18 cellular contexts compared by ENCODE assay signal in the genomic region with DNA sequence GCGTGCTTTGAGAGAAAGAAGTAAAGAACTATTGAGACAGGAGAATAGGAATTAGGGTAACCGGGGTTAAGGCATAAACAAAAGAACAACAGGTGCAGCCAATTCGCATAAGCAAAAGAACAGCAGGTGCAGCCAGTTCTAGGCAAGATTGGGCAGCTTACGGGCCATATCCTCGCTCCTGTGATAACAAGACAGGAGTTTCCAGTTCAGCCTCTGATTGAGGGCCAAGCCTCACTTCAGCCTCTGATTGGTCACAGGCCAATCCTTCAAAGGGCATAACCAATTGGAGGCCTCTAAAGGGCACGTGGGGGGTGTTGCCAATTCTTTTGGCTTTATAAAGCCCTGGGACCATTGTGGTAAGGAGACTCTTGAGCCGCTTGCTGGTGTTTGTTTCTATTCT.
DNase-seq lines count a peak whose midpoint lies in the region; ATAC-seq, FAIRE-seq and TF ChIP-seq lines count a peak whose summit lies in the region.
"Had no signal": no experiment of that assay in that cellular context is flagged by ENCODE, and none has a peak within 500 bp of the region (broad histone marks: within the 10 kb centered on the region; RNA-seq: fewer than 3 reads in every experiment).

No MANE protein-coding gene starts in this region.

- H3K4me1 ChIP-seq in Loucy (ENCODE audit: insufficient read depth, low read length, poor library complexity, severe bottlenecking) (peaks cover 16% of the 10 kb centered on the region), GM12878 (ENCODE audit: control insufficient read depth, insufficient read depth, low read length) (peaks cover 4% of the 10 kb centered on the region)
- H3K4me1 ChIP-seq: thyroid gland had no signal

- H3K9me2 ChIP-seq in Loucy (replicated peaks; ENCODE audit: low read depth, low read length), result no peaks in the 10 kb centered on the region

- H3K9me3 Mint-ChIP-seq in activated naive CD4-positive, alpha-beta T cell treated with anti-CD3 and anti-CD28 coated beads, Interleukin-2, amount 50 U/mL, for 24 hours, result no peaks in the 10 kb centered on the region
- H3K9me3 Mint-ChIP-seq in stimulated activated naive B cell treated with anti-CD40 and anti-IgM and Interleukin-4, amounts not matched to agents 10 μg/mL and 1 μg/mL and 100 μg/mL, for 72 hours, result no peaks in the 10 kb centered on the region
- H3K9me3 Mint-ChIP-seq: activated CD4-positive, alpha-beta T cell treated with anti-CD3 and anti-CD28 coated beads, Interleukin-2, amount 10 ng/mL, durations not matched to agents 7 days and 5 days; CD4-positive, alpha-beta T cell had no signal

- H3K27ac Mint-ChIP-seq in activated naive CD4-positive, alpha-beta T cell treated with anti-CD3 and anti-CD28 coated beads, Interleukin-2, amount 50 U/mL, for 24 hours, result peak overlapping the region; percentile 33
- no peak overlapping the region for H3K27ac Mint-ChIP-seq in stimulated activated naive B cell treated with anti-CD40 and anti-IgM and Interleukin-4, amounts not matched to agents 10 μg/mL and 1 μg/mL and 100 μg/mL, for 72 hours
- H3K27ac Mint-ChIP-seq: activated CD4-positive, alpha-beta T cell treated with anti-CD3 and anti-CD28 coated beads, Interleukin-2, amount 10 ng/mL, durations not matched to agents 7 days and 5 days; CD4-positive, alpha-beta T cell had no signal

- no peaks in the 10 kb centered on the region for H3F3A ChIP-seq in Loucy (ENCODE audit: low read depth)

- DNase-seq in activated naive CD4-positive, alpha-beta T cell treated with anti-CD3 and anti-CD28 coated beads, Interleukin-2, amount 50 U/mL, for 16 hours, result no peak
- no peak for DNase-seq in GM12878 (ENCODE audit: low read depth, low spot score)
- no peak for DNase-seq in stimulated activated naive B cell treated with anti-CD40 and anti-IgM and Interleukin-4, amounts not matched to agents 10 μg/mL and 1 μg/mL and 100 μg/mL, for 72 hours
- no peak for DNase-seq in central memory CD4-positive, alpha-beta T cell
- DNase-seq in foreskin melanocyte, result no peak
- DNase-seq: lower lobe of right lung, NCI-H187, PC-9, small intestine had no signal

- SMC1A ChIA-PET in GM12878 (lab: Charles Lee; ENCODE audit: uncharacterized antibody, unreplicated experiment), result interaction anchor here (1.7 kb wide), 2 partner anchors 11 to 57 kb away, joined by 5 to 6 read pairs; no protein-coding TSS in a partner anchor

- WGBS in GM12878 (ENCODE audit: insufficient coverage, insufficient replicate concordance, low lambda C conversion rate, missing lambda C conversion rate), result 48% methylated on average over 7 of the region's 7 CpGs

- peaks cover 35% of the 10 kb centered on the region for H3K4me1 Mint-ChIP-seq in activated naive CD4-positive, alpha-beta T cell treated with anti-CD3 and anti-CD28 coated beads, Interleukin-2, amount 50 U/mL, for 24 hours
- H3K4me1 Mint-ChIP-seq in stimulated activated naive B cell treated with anti-CD40 and anti-IgM and Interleukin-4, amounts not matched to agents 10 μg/mL and 1 μg/mL and 100 μg/mL, for 72 hours, result peaks cover 25 to 39% of the 10 kb centered on the region in 2 donors

- TF ChIP-seq CTCF in Loucy (conservative IDR thresholded peaks at IDR 0.05; ENCODE audit: low read length) (no peak), GM12878 (IDR thresholded peaks at IDR 0.05 in 2 of 3, conservative IDR thresholded peaks at IDR 0.05 in 1 of 3; ENCODE audit: control insufficient read depth in 2 of 3, extremely low read depth in 1 of 3, insufficient read depth in 1 of 3, low read depth in 3 of 3, low read length in 3 of 3) (no peak)

- H3K36me3 Mint-ChIP-seq in activated naive CD4-positive, alpha-beta T cell treated with anti-CD3 and anti-CD28 coated beads, Interleukin-2, amount 50 U/mL, for 24 hours, result no peaks in the 10 kb centered on the region
- H3K36me3 Mint-ChIP-seq in stimulated activated naive B cell treated with anti-CD40 and anti-IgM and Interleukin-4, amounts not matched to agents 10 μg/mL and 1 μg/mL and 100 μg/mL, for 72 hours, result no peaks in the 10 kb centered on the region

- no peak for TF ChIP-seq EP300 in GM12878 (IDR thresholded peaks at IDR 0.05; ENCODE audit: borderline replicate concordance in 1 of 2, control insufficient read depth in 1 of 2, low read depth in 2 of 2, low read length in 2 of 2)

- H3K4me3 ChIP-seq in Loucy (ENCODE audit: low read length, poor library complexity, severe bottlenecking), result no peak overlapping the region
- H3K4me3 ChIP-seq in GM12878, result no peak overlapping the region
- H3K4me3 ChIP-seq: coronary artery, lower lobe of right lung, PC-9, SJSA1, thyroid gland had no signal

- no peak overlapping the region for H3K27ac ChIP-seq in GM12878 (ENCODE audit: control insufficient read depth, insufficient read depth)
- H3K27ac ChIP-seq: coronary artery, lower lobe of right lung, PC-9, SJSA1, thyroid gland had no signal

- H3K27me3 ChIP-seq in Loucy (ENCODE audit: insufficient read depth, low read length, poor library complexity, severe bottlenecking) (no peaks in the 10 kb centered on the region), GM12878 (replicated peaks in 1 of 2; ENCODE audit: control insufficient read depth in 2 of 2, insufficient read depth in 2 of 2, low read length in 1 of 2) (no peaks in the 10 kb centered on the region)
- H3K27me3 ChIP-seq: SJSA1, thyroid gland had no signal

- ATAC-seq in GM12878, result peak; percentile 33
- peak; percentile 17 to 23 for ATAC-seq in stimulated activated naive B cell treated with anti-CD40 and anti-IgM and Interleukin-4, amounts not matched to agents 10 μg/mL and 1 μg/mL and 100 μg/mL, for 72 hours (replicated peaks)
- no peak for ATAC-seq in HG02623 (IDR thresholded peaks at IDR 0.05; ENCODE audit: unreplicated experiment)

- H3K4me3 Mint-ChIP-seq in activated naive CD4-positive, alpha-beta T cell treated with anti-CD3 and anti-CD28 coated beads, Interleukin-2, amount 50 U/mL, for 24 hours, result no peak overlapping the region
- no peak overlapping the region for H3K4me3 Mint-ChIP-seq in stimulated activated naive B cell treated with anti-CD40 and anti-IgM and Interleukin-4, amounts not matched to agents 10 μg/mL and 1 μg/mL and 100 μg/mL, for 72 hours
- H3K4me3 Mint-ChIP-seq: activated CD4-positive, alpha-beta T cell treated with anti-CD3 and anti-CD28 coated beads, Interleukin-2, amount 10 ng/mL, durations not matched to agents 7 days and 5 days; CD4-positive, alpha-beta T cell had no signal

- no TSS peak for BruUV-seq in GM12878 (replicated peaks; lab: Mats Ljungman, UMichigan)

- H3K36me3 ChIP-seq in Loucy (ENCODE audit: insufficient read depth, low read length) (no peaks in the 10 kb centered on the region), GM12878 (ENCODE audit: control insufficient read depth in 2 of 2, insufficient read depth in 2 of 2, low read length in 1 of 2) (no peaks in the 10 kb centered on the region)
- H3K36me3 ChIP-seq: lower lobe of right lung, SJSA1, thyroid gland had no signal

- H4K20me1 ChIP-seq in Loucy (ENCODE audit: insufficient read depth, low read length, poor library complexity, severe bottlenecking) (no peaks in the 10 kb centered on the region), GM12878 (ENCODE audit: control insufficient read depth, insufficient read depth) (no peaks in the 10 kb centered on the region)

- H3K4me2 ChIP-seq in Loucy (ENCODE audit: low read depth, low read length, poor library complexity, severe bottlenecking) (no peak overlapping the region), GM12878 (ENCODE audit: control insufficient read depth, insufficient read depth) (no peak overlapping the region)
- H3K4me2 ChIP-seq: PC-9 had no signal

- no peaks in the 10 kb centered on the region for H3K27me3 Mint-ChIP-seq in activated naive CD4-positive, alpha-beta T cell treated with anti-CD3 and anti-CD28 coated beads, Interleukin-2, amount 50 U/mL, for 24 hours
- H3K27me3 Mint-ChIP-seq in stimulated activated naive B cell treated with anti-CD40 and anti-IgM and Interleukin-4, amounts not matched to agents 10 μg/mL and 1 μg/mL and 100 μg/mL, for 72 hours, result no peaks in the 10 kb centered on the region
- H3K27me3 Mint-ChIP-seq: activated CD4-positive, alpha-beta T cell treated with anti-CD3 and anti-CD28 coated beads, Interleukin-2, amount 10 ng/mL, durations not matched to agents 7 days and 5 days; CD4-positive, alpha-beta T cell had no signal

- H3K9ac ChIP-seq in Loucy (ENCODE audit: low read depth, low read length, poor library complexity, severe bottlenecking), result no peak overlapping the region
- no peak overlapping the region for H3K9ac ChIP-seq in GM12878 (ENCODE audit: control insufficient read depth, insufficient read depth, low read length)

- TF ChIP-seq RAD21 in GM12878 (IDR thresholded peaks at IDR 0.05; ENCODE audit: insufficient read depth, low read depth, low read length), result no peak

- intact Hi-C loops in GM12878 (cut with micrococcal nuclease; ENCODE audit: unreplicated experiment), result no loop called here

- H2AFZ ChIP-seq in Loucy (ENCODE audit: low read length) (0 out of 2 replicates have a peak overlapping the region, but pooled peaks have one; percentile 7), GM12878 (ENCODE audit: control insufficient read depth, low read depth, low read length) (no peak overlapping the region)
- H2AFZ ChIP-seq: PC-9 had no signal

- H3K9me3 ChIP-seq in Loucy (ENCODE audit: insufficient read depth, low read depth, low read length) (no peaks in the 10 kb centered on the region), GM12878 (replicated peaks; ENCODE audit: control insufficient read depth, insufficient read depth, low read length) (no peaks in the 10 kb centered on the region; the same call in 2 of the 3 replicates)
- H3K9me3 ChIP-seq: lower lobe of right lung, SJSA1, thyroid gland had no signal

- CTCF ChIA-PET in GM12878 (lab: Yijun Ruan, JAX), result interaction anchor here (1.0 to 2.0 kb wide), 5 partner anchors 21 to 736 kb away, joined by 3 to 10 read pairs (median 6); no protein-coding TSS in a partner anchor

- H3K79me2 ChIP-seq in Loucy (ENCODE audit: insufficient read depth, low read length), result no peaks in the 10 kb centered on the region
- H3K79me2 ChIP-seq in GM12878 (ENCODE audit: control insufficient read depth, insufficient read depth, low read length), result no peaks in the 10 kb centered on the region

- POLR2A ChIA-PET in GM12878 (lab: Charles Lee), result no interaction called here

- in situ Hi-C loops in GM12878 (cut with MboI), result no loop called here

- no peak for FAIRE-seq in GM12878 (lab: Jason Lieb, UNC)
- FAIRE-seq: keratinocyte, small intestine had no signal

- TF ChIP-seq POLR2A in GM12878 (IDR thresholded peaks at IDR 0.05; ENCODE audit: low read depth, low read length), result no peak

- RAD21 ChIA-PET in GM12878 (lab: Charles Lee; ENCODE audit: unreplicated experiment), result interaction anchor here (1.7 to 2.2 kb wide), 2 partner anchors 58 to 709 kb away, joined by 5 to 8 read pairs; no protein-coding TSS in a partner anchor
